ENCODE assay signal across 2 cellular contexts in the genomic region with DNA sequence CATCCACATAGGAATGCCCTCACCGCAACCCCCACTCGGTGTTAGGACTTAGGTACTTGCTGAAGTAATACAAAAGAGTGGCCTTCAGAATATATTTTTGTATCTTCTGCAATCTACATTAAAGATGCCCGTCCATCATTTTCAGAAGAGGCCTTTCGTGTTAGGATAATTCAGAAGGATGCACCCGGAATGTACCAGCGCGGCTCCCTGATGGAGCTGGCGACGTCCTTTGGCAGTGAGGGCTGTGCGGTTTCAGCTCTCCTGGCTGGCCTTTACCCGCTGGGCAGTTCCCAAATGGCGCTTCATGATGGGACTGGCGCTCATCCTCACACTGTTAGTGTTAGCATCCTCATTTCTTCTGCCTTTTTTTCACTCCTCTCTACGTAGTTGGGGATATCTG.
TF ChIP-seq lines count a peak whose summit lies in the region.

No MANE protein-coding gene starts in this region.

TF ChIP-seq in A549, 52 proteins besides CTCF, POLR2A, EP300 and RAD21:
- TF ChIP-seq KDM5A (IDR thresholded peaks at IDR 0.05) (no peak), ZNF302 (CRISPR knock-in tag; IDR thresholded peaks at IDR 0.05) (no peak)
- TF ChIP-seq, protein P1, sequence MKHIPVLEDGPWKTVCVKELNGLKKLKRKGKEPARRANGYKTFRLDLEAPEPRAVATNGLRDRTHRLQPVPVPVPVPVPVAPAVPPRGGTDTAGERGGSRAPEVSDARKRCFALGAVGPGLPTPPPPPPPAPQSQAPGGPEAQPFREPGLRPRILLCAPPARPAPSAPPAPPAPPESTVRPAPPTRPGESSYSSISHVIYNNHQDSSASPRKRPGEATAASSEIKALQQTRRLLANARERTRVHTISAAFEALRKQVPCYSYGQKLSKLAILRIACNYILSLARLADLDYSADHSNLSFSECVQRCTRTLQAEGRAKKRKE (CRISPR knock-in tag; IDR thresholded peaks at IDR 0.05; ENCODE audit: low read depth): no peak
- TF ChIP-seq, protein P2, sequence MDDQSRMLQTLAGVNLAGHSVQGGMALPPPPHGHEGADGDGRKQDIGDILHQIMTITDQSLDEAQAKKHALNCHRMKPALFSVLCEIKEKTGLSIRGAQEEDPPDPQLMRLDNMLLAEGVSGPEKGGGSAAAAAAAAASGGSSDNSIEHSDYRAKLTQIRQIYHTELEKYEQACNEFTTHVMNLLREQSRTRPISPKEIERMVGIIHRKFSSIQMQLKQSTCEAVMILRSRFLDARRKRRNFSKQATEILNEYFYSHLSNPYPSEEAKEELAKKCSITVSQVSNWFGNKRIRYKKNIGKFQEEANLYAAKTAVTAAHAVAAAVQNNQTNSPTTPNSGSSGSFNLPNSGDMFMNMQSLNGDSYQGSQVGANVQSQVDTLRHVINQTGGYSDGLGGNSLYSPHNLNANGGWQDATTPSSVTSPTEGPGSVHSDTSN (IDR thresholded peaks at IDR 0.05): no peak
TF ChIP-seq in A549: peak in this region for 0.

TF ChIP-seq in IMR-90, 13 proteins besides CTCF, POLR2A, EP300 and RAD21:
- no peak for TF ChIP-seq FOS (IDR thresholded peaks at IDR 0.05; ENCODE audit: low read depth, low read length)
- no peak for TF ChIP-seq BHLHE40 (IDR thresholded peaks at IDR 0.05; ENCODE audit: low read depth, low read length)
- TF ChIP-seq SMC3 (IDR thresholded peaks at IDR 0.05; ENCODE audit: low read depth, low read length): no peak
- no peak for TF ChIP-seq CEBPB (IDR thresholded peaks at IDR 0.05; ENCODE audit: low read depth, low read length)
- TF ChIP-seq, protein P3, sequence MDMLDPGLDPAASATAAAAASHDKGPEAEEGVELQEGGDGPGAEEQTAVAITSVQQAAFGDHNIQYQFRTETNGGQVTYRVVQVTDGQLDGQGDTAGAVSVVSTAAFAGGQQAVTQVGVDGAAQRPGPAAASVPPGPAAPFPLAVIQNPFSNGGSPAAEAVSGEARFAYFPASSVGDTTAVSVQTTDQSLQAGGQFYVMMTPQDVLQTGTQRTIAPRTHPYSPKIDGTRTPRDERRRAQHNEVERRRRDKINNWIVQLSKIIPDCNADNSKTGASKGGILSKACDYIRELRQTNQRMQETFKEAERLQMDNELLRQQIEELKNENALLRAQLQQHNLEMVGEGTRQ (IDR thresholded peaks at IDR 0.05; ENCODE audit: low read depth, low read length): no peak
- TF ChIP-seq MAZ (IDR thresholded peaks at IDR 0.05; ENCODE audit: borderline replicate concordance, low read depth, low read length): no peak
- TF ChIP-seq, protein P4, sequence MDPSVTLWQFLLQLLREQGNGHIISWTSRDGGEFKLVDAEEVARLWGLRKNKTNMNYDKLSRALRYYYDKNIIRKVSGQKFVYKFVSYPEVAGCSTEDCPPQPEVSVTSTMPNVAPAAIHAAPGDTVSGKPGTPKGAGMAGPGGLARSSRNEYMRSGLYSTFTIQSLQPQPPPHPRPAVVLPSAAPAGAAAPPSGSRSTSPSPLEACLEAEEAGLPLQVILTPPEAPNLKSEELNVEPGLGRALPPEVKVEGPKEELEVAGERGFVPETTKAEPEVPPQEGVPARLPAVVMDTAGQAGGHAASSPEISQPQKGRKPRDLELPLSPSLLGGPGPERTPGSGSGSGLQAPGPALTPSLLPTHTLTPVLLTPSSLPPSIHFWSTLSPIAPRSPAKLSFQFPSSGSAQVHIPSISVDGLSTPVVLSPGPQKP (IDR thresholded peaks at IDR 0.05; ENCODE audit: borderline replicate concordance, low read depth, low read length): no peak
- TF ChIP-seq MAFK (IDR thresholded peaks at IDR 0.05; ENCODE audit: low read depth, low read length): no peak
- no peak for TF ChIP-seq MXI1 (IDR thresholded peaks at IDR 0.05; ENCODE audit: borderline replicate concordance, low read depth, low read length)
- no peak for TF ChIP-seq NFE2L2 (IDR thresholded peaks at IDR 0.05; ENCODE audit: low read depth, low read length)
- no peak for TF ChIP-seq CHD1 (IDR thresholded peaks at IDR 0.05; ENCODE audit: low read depth, low read length)
- TF ChIP-seq RCOR1 (IDR thresholded peaks at IDR 0.05; ENCODE audit: insufficient replicate concordance, low read length): no peak
- TF ChIP-seq RFX5 (IDR thresholded peaks at IDR 0.05; ENCODE audit: low read depth, low read length): no peak
